1 cellular context compared by ENCODE assay signal in the genomic region with DNA sequence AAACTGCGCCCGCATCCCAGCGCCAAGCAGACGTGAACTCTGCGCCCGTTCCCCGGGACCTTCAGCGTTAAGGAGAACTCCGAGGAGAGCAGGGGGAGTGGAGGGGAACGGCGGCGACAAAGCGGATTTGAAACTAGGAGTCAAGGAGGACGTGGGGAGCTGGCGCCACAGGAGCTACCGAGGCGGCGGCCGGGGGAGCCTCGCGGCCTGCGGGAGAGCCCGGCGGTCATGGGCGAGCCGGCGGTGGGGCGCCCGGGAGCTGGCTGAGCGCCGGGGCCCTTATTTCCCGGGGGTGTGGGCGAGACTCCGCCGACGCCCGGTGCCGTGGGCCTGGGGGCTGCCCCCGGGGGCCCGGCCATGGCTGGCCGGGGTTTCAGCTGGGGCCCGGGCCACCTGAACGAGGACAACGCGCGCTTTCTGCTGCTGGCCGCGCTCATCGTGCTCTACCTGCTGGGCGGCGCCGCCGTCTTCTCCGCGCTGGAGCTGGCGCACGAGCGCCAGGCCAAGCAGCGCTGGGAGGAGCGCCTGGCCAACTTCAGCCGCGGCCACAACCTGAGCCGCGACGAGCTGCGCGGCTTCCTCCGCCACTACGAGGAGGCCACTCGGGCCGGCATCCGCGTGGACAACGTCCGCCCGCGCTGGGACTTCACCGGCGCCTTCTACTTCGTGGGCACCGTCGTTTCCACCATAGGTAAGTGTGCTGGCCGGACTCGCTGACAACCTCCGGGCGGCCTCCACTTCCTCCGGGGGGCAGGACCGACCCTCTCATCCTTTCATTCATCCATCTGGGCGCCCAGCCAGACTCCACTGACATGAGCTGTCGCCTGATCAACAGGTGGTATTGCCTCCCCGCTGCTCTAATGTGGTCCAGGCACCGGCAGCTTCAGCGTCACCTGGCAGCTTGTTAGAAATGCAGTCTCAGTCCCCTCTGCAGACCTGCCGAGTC.
TF ChIP-seq lines count a peak whose summit lies in the region.

Gene KCNK13, plus strand, starts transcription at position 146 of the 946 bp plus-strand sequence. Its CDS starts 212 bp downstream, at position 358.

TF ChIP-seq in HCT116, 20 proteins besides CTCF, POLR2A, EP300 and RAD21 (continued from another document):
- TF ChIP-seq REST (IDR thresholded peaks at IDR 0.05; ENCODE audit: low read depth) (no peak), SP1 (IDR thresholded peaks at IDR 0.05; ENCODE audit: low read depth) (no peak)
